Comparison of ENCODE assay signal across 11 cellular contexts in genomic region chr11:122983438-122984185, GRCh38. TPM values are rescaled to one million over a fixed set of nuclear protein-coding genes. Genes with fewer than 3 reads are reported as not detected.
DNase-seq lines count a peak whose midpoint lies in the region; ATAC-seq and FAIRE-seq lines count a peak whose summit lies in the region.
"Had no signal": no experiment of that assay in that cellular context is flagged by ENCODE, and none has a peak within 500 bp of the region (broad histone marks: within the 10 kb centered on the region; RNA-seq: fewer than 3 reads in every experiment).

No MANE protein-coding gene starts in this region.

- POLR2A ChIA-PET in activated CD4-positive, alpha-beta memory T cell treated with anti-CD3 and anti-CD28 coated beads, Interleukin-2, amount 10 ng/mL, durations not matched to agents 7 days and 5 days (lab: Charles Lee) = no interaction called here

- CTCF ChIA-PET in activated CD4-positive, alpha-beta memory T cell treated with anti-CD3 and anti-CD28 coated beads, Interleukin-2, amount 10 ng/mL, durations not matched to agents 7 days and 5 days (lab: Charles Lee) = interaction anchor here (1.2 kb wide), 1 partner anchor 71 kb away, joined by 3 read pairs; no protein-coding TSS in a partner anchor

- WGBS in small intestine, 3 donors = 10 to 18% (median 11%) methylated on average over 26 of the region's 26 CpGs

- H3K4me1 ChIP-seq in small intestine (ENCODE audit: control insufficient read depth in 2 of 2, insufficient read depth in 1 of 2, low read depth in 1 of 2, low read length in 1 of 2) = no peaks in the 10 kb centered on the region

- peaks cover 9% of the 10 kb centered on the region for H3K36me3 Mint-ChIP-seq in activated CD4-positive, alpha-beta memory T cell treated with anti-CD3 and anti-CD28 coated beads, Interleukin-2, amount 10 ng/mL, durations not matched to agents 7 days and 5 days (ENCODE audit: low read depth)

- peaks cover 86% of the 10 kb centered on the region for H3K27me3 Mint-ChIP-seq in activated CD4-positive, alpha-beta memory T cell treated with anti-CD3 and anti-CD28 coated beads, Interleukin-2, amount 10 ng/mL, durations not matched to agents 7 days and 5 days
- H3K27me3 Mint-ChIP-seq in stimulated activated naive CD8-positive, alpha-beta T cell treated with anti-CD3 and anti-CD28 coated beads, Interleukin-15, amount 100 ng/mL, for 72 hours = peaks cover 90% of the 10 kb centered on the region

- no peak for ATAC-seq in stimulated activated naive CD8-positive, alpha-beta T cell treated with anti-CD3 and anti-CD28 coated beads, Interleukin-15, amount 100 ng/mL, for 72 hours
- ATAC-seq in HG03039 (IDR thresholded peaks at IDR 0.05; ENCODE audit: unreplicated experiment) = no peak

- no peak overlapping the region for H3K27ac Mint-ChIP-seq in activated CD4-positive, alpha-beta memory T cell treated with anti-CD3 and anti-CD28 coated beads, Interleukin-2, amount 10 ng/mL, durations not matched to agents 7 days and 5 days
- H3K27ac Mint-ChIP-seq in stimulated activated naive CD8-positive, alpha-beta T cell treated with anti-CD3 and anti-CD28 coated beads, Interleukin-15, amount 100 ng/mL, for 72 hours = no peak overlapping the region

- H3K4me3 ChIP-seq in iPS-18c (ENCODE audit: insufficient read depth, low read depth, low read length) (peak overlapping the region; percentile 69), small intestine (ENCODE audit: low read depth in 1 of 2, low read length in 2 of 2) (peak overlapping the region in 1 of 2 donors; percentile 42)

- no peaks in the 10 kb centered on the region for H3K36me3 ChIP-seq in small intestine (ENCODE audit: control insufficient read depth in 2 of 2, insufficient read depth in 2 of 2, low read length in 2 of 2)

- H3K9me3 Mint-ChIP-seq in activated CD4-positive, alpha-beta memory T cell treated with anti-CD3 and anti-CD28 coated beads, Interleukin-2, amount 10 ng/mL, durations not matched to agents 7 days and 5 days = peaks cover 2% of the 10 kb centered on the region
- no peaks in the 10 kb centered on the region for H3K9me3 Mint-ChIP-seq in stimulated activated naive CD8-positive, alpha-beta T cell treated with anti-CD3 and anti-CD28 coated beads, Interleukin-15, amount 100 ng/mL, for 72 hours

- no peak overlapping the region for H3K27ac ChIP-seq in small intestine (ENCODE audit: low read depth in 1 of 2, low read length in 1 of 2)

- H3K4me1 Mint-ChIP-seq in activated CD4-positive, alpha-beta memory T cell treated with anti-CD3 and anti-CD28 coated beads, Interleukin-2, amount 10 ng/mL, durations not matched to agents 7 days and 5 days = peaks cover 19% of the 10 kb centered on the region
- H3K4me1 Mint-ChIP-seq in stimulated activated naive CD8-positive, alpha-beta T cell treated with anti-CD3 and anti-CD28 coated beads, Interleukin-15, amount 100 ng/mL, for 72 hours = peaks cover 36% of the 10 kb centered on the region

- H3K9me3 ChIP-seq in iPS-18c (ENCODE audit: control insufficient read depth, insufficient read depth, low read length) = peaks cover 2% of the 10 kb centered on the region
- no peaks in the 10 kb centered on the region for H3K9me3 ChIP-seq in small intestine (ENCODE audit: control insufficient read depth, low read depth)

- peaks cover 14 to 41% of the 10 kb centered on the region in 2 donors for H3K27me3 ChIP-seq in small intestine (ENCODE audit: control insufficient read depth in 2 of 2, insufficient read depth in 2 of 2, low read length in 2 of 2)

- peak overlapping the region; percentile 76 for H3K4me3 Mint-ChIP-seq in activated CD4-positive, alpha-beta memory T cell treated with anti-CD3 and anti-CD28 coated beads, Interleukin-2, amount 10 ng/mL, durations not matched to agents 7 days and 5 days
- peak overlapping the region; percentile 93 to 94 for H3K4me3 Mint-ChIP-seq in stimulated activated naive CD8-positive, alpha-beta T cell treated with anti-CD3 and anti-CD28 coated beads, Interleukin-15, amount 100 ng/mL, for 72 hours

- FAIRE-seq in small intestine (lab: Jason Lieb, UNC) = no peak
- FAIRE-seq: A204.1 had no signal

- DNase-seq in NCI-H748 (lab: John Stamatoyannopoulos, UW; ENCODE audit: unreplicated experiment) (peak; percentile 7), NCI-H748 treated with DMSO at 0.1 percent for 48 hours (lab: John Stamatoyannopoulos, UW) (no peak), small intestine (no peak), NCI-H226 (no peak)
- no peak for DNase-seq in activated CD4-positive, alpha-beta memory T cell treated with anti-CD3 and anti-CD28 coated beads, Interleukin-2, amount 10 ng/mL, durations not matched to agents 7 days and 5 days
- no peak for DNase-seq in stimulated activated naive CD8-positive, alpha-beta T cell treated with anti-CD3 and anti-CD28 coated beads, Interleukin-15, amount 100 ng/mL, for 72 hours
- DNase-seq: activated CD4-positive, CD25-positive, alpha-beta regulatory T cell; occipital lobe had no signal

RNA-seq across cellular contexts. Expression of gene BSX, which starts 2.0 kb away (rescaled TPM):
- total RNA-seq in activated CD4-positive, alpha-beta memory T cell treated with anti-CD3 and anti-CD28 coated beads, Interleukin-2, amount 10 ng/mL, durations not matched to agents 7 days and 5 days = not detected
- polyA plus RNA-seq in small intestine = not detected
- total RNA-seq: occipital lobe had no signal
